Comparison of ENCODE assay signal across 25 cellular contexts in the genomic region with DNA sequence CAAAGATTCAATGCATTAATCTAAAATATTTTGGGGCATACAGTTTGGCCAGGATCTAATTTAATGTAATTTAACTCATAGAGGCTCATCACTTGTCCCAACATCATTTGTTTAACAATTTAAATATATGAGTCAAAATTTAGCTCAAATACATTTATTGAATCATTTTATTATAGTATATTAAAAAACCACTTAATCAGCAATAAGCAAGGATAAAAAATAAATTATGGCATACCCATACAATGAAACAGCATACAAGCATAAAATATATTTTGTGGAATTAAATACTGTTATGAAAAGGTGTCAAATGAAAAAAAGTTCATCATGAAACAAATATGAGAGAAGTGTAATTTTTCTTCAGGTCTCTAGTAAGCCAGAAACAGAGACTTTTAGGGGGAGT.
"Had no signal": no experiment of that assay in that cellular context is flagged by ENCODE, and none has a peak within 500 bp of the region (broad histone marks: within the 10 kb centered on the region; RNA-seq: fewer than 3 reads in every experiment).

No MANE protein-coding gene starts in this region.

- H2AFZ ChIP-seq: hepatocyte had no signal

- H3K4me1 ChIP-seq: colonic mucosa, esophagus squamous epithelium, foreskin keratinocyte, gastroesophageal sphincter, heart left ventricle, left lung, lower lobe of right lung had no signal

- H3K79me2 ChIP-seq: hepatocyte had no signal

- FAIRE-seq: endometrium, frontal cortex, keratinocyte had no signal

- ATAC-seq: effector memory CD8-positive, alpha-beta T cell; esophagus mucosa; foreskin keratinocyte; gastroesophageal sphincter; heart left ventricle; left cardiac atrium; left lung; left ventricle myocardium superior; lower lobe of right lung; mucosa of descending colon; naive thymus-derived CD8-positive, alpha-beta T cell had no signal

- H3K27me3 ChIP-seq: colonic mucosa, esophagus squamous epithelium, foreskin keratinocyte, gastroesophageal sphincter, heart left ventricle, hepatocyte, left lung had no signal

- H3K9me3 ChIP-seq: colonic mucosa, esophagus squamous epithelium, gastroesophageal sphincter, heart left ventricle, left lung, lower lobe of right lung, mucosa of descending colon had no signal

- DNase-seq: colonic mucosa; cortex of kidney; effector CD8-positive, alpha-beta T cell; effector memory CD8-positive, alpha-beta T cell; endodermal cell; esophagus squamous epithelium; foreskin keratinocyte; heart left ventricle; hypothalamus; immature natural killer cell; left cardiac atrium; left lung; left ventricle myocardium superior; lower lobe of right lung; mesenchymal stem cell; mucosa of descending colon; naive B cell; naive thymus-derived CD8-positive, alpha-beta T cell had no signal

- H3K4me3 ChIP-seq: colonic mucosa, esophagus squamous epithelium, gastroesophageal sphincter, heart left ventricle, hepatocyte, left lung, lower lobe of right lung, mucosa of descending colon had no signal

- H3K27ac ChIP-seq: colonic mucosa, epithelial cell of prostate, esophagus squamous epithelium, foreskin keratinocyte, gastroesophageal sphincter, heart left ventricle, hepatocyte, left lung, lower lobe of right lung had no signal

- H3K4me2 ChIP-seq: hepatocyte had no signal
